In genomic region chr10:59894114-59894513, GRCh38 we compare ENCODE assay signal across 8 cellular contexts. TPM values are rescaled to one million over a fixed set of nuclear protein-coding genes. Genes with fewer than 3 reads are reported as not detected.
DNase-seq lines count a peak whose midpoint lies in the region; ATAC-seq and TF ChIP-seq lines count a peak whose summit lies in the region.

No MANE protein-coding gene starts in this region.

- H3K4me1 Mint-ChIP-seq in HFFc6 (ENCODE audit: low read depth), result peaks cover 35% of the 10 kb centered on the region
- peaks cover 82% of the 10 kb centered on the region for H3K4me1 Mint-ChIP-seq in stimulated activated naive CD8-positive, alpha-beta T cell treated with anti-CD3 and anti-CD28 coated beads, Interleukin-15, amount 100 ng/mL, for 72 hours

- peak overlapping the region; percentile 48 for H3K27ac Mint-ChIP-seq in HFFc6
- H3K27ac Mint-ChIP-seq in stimulated activated naive CD8-positive, alpha-beta T cell treated with anti-CD3 and anti-CD28 coated beads, Interleukin-15, amount 100 ng/mL, for 72 hours, result peak overlapping the region in 1 of 2 donors; percentile 48

- no peaks in the 10 kb centered on the region for H3K27me3 ChIP-seq in brain microvascular endothelial cell (replicated peaks)

- DNase-seq in HFFc6 (peak; percentile 48), brain microvascular endothelial cell (peak; percentile 42), iris pigment epithelial cell (ENCODE audit: low read depth) (peak; percentile 72), stromal cell of bone marrow (ENCODE audit: low read depth) (peak; percentile 77), NCI-H774 (lab: John Stamatoyannopoulos, UW) (no peak)
- no peak for DNase-seq in stimulated activated naive CD8-positive, alpha-beta T cell treated with anti-CD3 and anti-CD28 coated beads, Interleukin-15, amount 100 ng/mL, for 72 hours

- no peaks in the 10 kb centered on the region for H3K36me3 ChIP-seq in brain microvascular endothelial cell (replicated peaks)

- no peak overlapping the region for H3K4me3 ChIP-seq in brain microvascular endothelial cell (ENCODE audit: low read depth, low read length)

- H3K36me3 Mint-ChIP-seq in HFFc6 (ENCODE audit: low read depth), result peaks cover 6% of the 10 kb centered on the region; the same call in 1 of the 2 replicates

- H3K4me3 Mint-ChIP-seq in HFFc6, result no peak overlapping the region
- H3K4me3 Mint-ChIP-seq in stimulated activated naive CD8-positive, alpha-beta T cell treated with anti-CD3 and anti-CD28 coated beads, Interleukin-15, amount 100 ng/mL, for 72 hours, result no peak overlapping the region

- in situ Hi-C loops in brain microvascular endothelial cell (cut with HindIII; ENCODE audit: low pct_ligation_motif_present, low sequenced_read_pairs), result no loop called here

- no peaks in the 10 kb centered on the region for H3K27me3 Mint-ChIP-seq in HFFc6 (ENCODE audit: insufficient read depth)
- H3K27me3 Mint-ChIP-seq in stimulated activated naive CD8-positive, alpha-beta T cell treated with anti-CD3 and anti-CD28 coated beads, Interleukin-15, amount 100 ng/mL, for 72 hours, result no peaks in the 10 kb centered on the region

- ATAC-seq in HG02870 (IDR thresholded peaks at IDR 0.05; ENCODE audit: unreplicated experiment) (no peak), GM21381 (IDR thresholded peaks at IDR 0.05; ENCODE audit: unreplicated experiment) (no peak)
- no peak for ATAC-seq in stimulated activated naive CD8-positive, alpha-beta T cell treated with anti-CD3 and anti-CD28 coated beads, Interleukin-15, amount 100 ng/mL, for 72 hours

- TF ChIP-seq CTCF in HFFc6 (IDR thresholded peaks at IDR 0.05), result no peak
- no peak for TF ChIP-seq CTCF in brain microvascular endothelial cell (IDR thresholded peaks at IDR 0.05; ENCODE audit: low read depth, low read length, missing control alignments)

- H3K9me3 Mint-ChIP-seq in HFFc6, result no peaks in the 10 kb centered on the region
- H3K9me3 Mint-ChIP-seq in stimulated activated naive CD8-positive, alpha-beta T cell treated with anti-CD3 and anti-CD28 coated beads, Interleukin-15, amount 100 ng/mL, for 72 hours, result no peaks in the 10 kb centered on the region

- H3K27ac ChIP-seq in brain microvascular endothelial cell, result no peak overlapping the region

RNA-seq across cellular contexts. Expression of gene CCDC6, which starts 12.2 kb away (rescaled TPM):
- 10 to 100 TPM; 33.0 to 43.0 (median 36.7) TPM for total RNA-seq in HFFc6 (2021; fragmentation: NEBNext Ultra II Directional; extraction: Animal tissue kit (Norgen Biotek cat#: 25700))

Comparison
In these comparisons a context has a peak if more than half of its experiments do, and no peak if none do; other contexts are left out.
1. DNase-seq: peak in HFFc6 (single experiment), brain microvascular endothelial cell (single experiment), iris pigment epithelial cell (single experiment) and stromal cell of bone marrow (single experiment); none in stimulated activated naive CD8-positive, alpha-beta T cell treated with anti-CD3 and anti-CD28 coated beads, Interleukin-15, amount 100 ng/mL, for 72 hours (0 of 2) and NCI-H774 (single experiment).